In genomic region chr12:30314506-30315100, GRCh38 we compare ENCODE assay signal across 2 cellular contexts.
TF ChIP-seq lines count a peak whose summit lies in the region.

No MANE protein-coding gene starts in this region.

TF ChIP-seq in liver, 16 proteins besides CTCF, POLR2A, EP300 and RAD21 (continued from another document):
- no peak for TF ChIP-seq TAF1 (conservative IDR thresholded peaks at IDR 0.05)
- no peak for TF ChIP-seq GABPA (IDR thresholded peaks at IDR 0.05 in 1 of 2, conservative IDR thresholded peaks at IDR 0.05 in 1 of 2)
- no peak for TF ChIP-seq RXRA (IDR thresholded peaks at IDR 0.05)
- TF ChIP-seq SP1 (IDR thresholded peaks at IDR 0.05): no peak

TF ChIP-seq in SK-N-SH treated with all-trans-retinoic acid at 6 μM for 48 hours, 23 proteins besides CTCF, POLR2A, EP300 and RAD21 (continued from another document):
- TF ChIP-seq, protein P1, sequence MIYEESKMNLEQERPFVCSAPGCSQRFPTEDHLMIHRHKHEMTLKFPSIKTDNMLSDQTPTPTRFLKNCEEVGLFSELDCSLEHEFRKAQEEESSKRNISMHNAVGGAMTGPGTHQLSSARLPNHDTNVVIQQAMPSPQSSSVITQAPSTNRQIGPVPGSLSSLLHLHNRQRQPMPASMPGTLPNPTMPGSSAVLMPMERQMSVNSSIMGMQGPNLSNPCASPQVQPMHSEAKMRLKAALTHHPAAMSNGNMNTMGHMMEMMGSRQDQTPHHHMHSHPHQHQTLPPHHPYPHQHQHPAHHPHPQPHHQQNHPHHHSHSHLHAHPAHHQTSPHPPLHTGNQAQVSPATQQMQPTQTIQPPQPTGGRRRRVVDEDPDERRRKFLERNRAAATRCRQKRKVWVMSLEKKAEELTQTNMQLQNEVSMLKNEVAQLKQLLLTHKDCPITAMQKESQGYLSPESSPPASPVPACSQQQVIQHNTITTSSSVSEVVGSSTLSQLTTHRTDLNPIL (CRISPR knock-in tag; IDR thresholded peaks at IDR 0.05; ENCODE audit: low read depth): no peak
- TF ChIP-seq ZNF8 (CRISPR knock-in tag; IDR thresholded peaks at IDR 0.05) (no peak), ZC3H10 (CRISPR knock-in tag; IDR thresholded peaks at IDR 0.05) (no peak), ZFP3 (CRISPR knock-in tag; IDR thresholded peaks at IDR 0.05) (no peak), TCF4 (CRISPR knock-in tag; IDR thresholded peaks at IDR 0.05; ENCODE audit: borderline replicate concordance) (no peak), ZFP30 (CRISPR knock-in tag; IDR thresholded peaks at IDR 0.05) (no peak), CSRNP3 (CRISPR knock-in tag; IDR thresholded peaks at IDR 0.05) (no peak)
- TF ChIP-seq, protein P2, sequence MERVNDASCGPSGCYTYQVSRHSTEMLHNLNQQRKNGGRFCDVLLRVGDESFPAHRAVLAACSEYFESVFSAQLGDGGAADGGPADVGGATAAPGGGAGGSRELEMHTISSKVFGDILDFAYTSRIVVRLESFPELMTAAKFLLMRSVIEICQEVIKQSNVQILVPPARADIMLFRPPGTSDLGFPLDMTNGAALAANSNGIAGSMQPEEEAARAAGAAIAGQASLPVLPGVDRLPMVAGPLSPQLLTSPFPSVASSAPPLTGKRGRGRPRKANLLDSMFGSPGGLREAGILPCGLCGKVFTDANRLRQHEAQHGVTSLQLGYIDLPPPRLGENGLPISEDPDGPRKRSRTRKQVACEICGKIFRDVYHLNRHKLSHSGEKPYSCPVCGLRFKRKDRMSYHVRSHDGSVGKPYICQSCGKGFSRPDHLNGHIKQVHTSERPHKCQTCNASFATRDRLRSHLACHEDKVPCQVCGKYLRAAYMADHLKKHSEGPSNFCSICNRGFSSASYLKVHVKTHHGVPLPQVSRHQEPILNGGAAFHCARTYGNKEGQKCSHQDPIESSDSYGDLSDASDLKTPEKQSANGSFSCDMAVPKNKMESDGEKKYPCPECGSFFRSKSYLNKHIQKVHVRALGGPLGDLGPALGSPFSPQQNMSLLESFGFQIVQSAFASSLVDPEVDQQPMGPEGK (CRISPR knock-in tag; IDR thresholded peaks at IDR 0.05; ENCODE audit: borderline replicate concordance): no peak
